8 cellular contexts compared by ENCODE assay signal in the genomic region with DNA sequence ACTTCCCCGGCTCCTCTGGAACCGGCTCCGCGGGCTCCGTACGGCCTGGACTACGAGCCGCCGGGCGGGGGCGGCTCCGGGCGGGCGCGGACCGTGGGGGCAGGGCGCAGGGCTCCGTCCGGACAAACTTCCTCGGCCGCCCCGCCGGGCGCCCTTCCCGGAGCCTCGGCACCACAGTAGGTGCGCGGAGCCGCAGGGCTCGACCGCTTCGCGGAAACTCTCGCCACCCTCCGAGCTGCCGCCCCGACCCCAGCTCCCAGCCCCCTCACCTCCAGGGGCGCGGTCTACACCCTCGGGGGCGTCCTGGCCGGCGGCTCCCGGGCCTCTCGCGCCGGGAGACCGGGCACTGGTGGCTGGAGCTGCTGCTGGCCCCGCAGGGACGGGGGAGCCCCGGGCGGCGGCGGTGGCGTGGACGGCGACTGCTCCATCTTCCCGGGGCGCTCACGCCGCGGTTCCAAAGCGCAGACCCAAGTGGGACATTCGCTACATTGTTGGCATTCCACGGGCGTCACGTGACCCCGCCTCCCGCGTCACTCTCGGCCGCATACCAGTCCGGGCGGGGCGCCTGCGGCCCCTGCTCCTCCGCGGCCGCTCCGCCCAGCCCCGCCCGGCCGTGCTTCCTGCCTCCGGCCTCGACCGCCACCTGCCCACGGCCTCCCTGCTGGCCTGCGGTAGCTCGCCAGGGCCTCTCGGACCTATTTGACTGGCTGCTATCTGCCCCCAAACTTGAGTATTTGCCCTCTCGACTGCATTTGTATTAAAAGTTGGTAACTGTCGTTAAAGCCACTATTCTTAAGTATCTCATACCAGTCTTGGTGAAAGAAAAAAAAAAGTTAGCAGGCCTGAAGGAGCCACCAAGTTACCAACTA. TPM values are rescaled to one million over a fixed set of nuclear protein-coding genes. Genes with fewer than 3 reads are reported as not detected.
DNase-seq lines count a peak whose midpoint lies in the region; ATAC-seq and TF ChIP-seq lines count a peak whose summit lies in the region.

A gene (minus strand): TSS at position 510 of the 869 bp plus-strand sequence. CDS start 15,560 bp downstream, outside the sequence.

- no peaks in the 10 kb centered on the region for H3K27me3 ChIP-seq in adrenal gland
- H3K27me3 ChIP-seq in tibial nerve, result no peaks in the 10 kb centered on the region

- peak within 1 kb of the TSS; percentile 85 to 100 (median 100) for H3K27ac ChIP-seq in adrenal gland
- H3K27ac ChIP-seq in tibial nerve, result peak within 1 kb of the TSS; percentile 99 to 100 (median 100)

- TF ChIP-seq POLR2A in adrenal gland (IDR thresholded peaks at IDR 0.05) (peak; percentile 96 to 98), tibial nerve (IDR thresholded peaks at IDR 0.05) (peak; percentile 96 to 98)

- peak in 5 of 6 experiments; percentile 15 to 34 (median 24) for TF ChIP-seq CTCF in adrenal gland (IDR thresholded peaks at IDR 0.05)
- TF ChIP-seq CTCF in omental fat pad (IDR thresholded peaks at IDR 0.05), result no peak
- TF ChIP-seq CTCF in tibial nerve (IDR thresholded peaks at IDR 0.05), result peak in 4 of 5 experiments; percentile 32 to 70 (median 56)

- H3K9me3 ChIP-seq in adrenal gland (replicated peaks in 1 of 3) (no peaks in the 10 kb centered on the region), tibial nerve (no peaks in the 10 kb centered on the region)

- WGBS in adrenal gland, 4 donors, result 0 to 1% (median 0%) methylated on average over 28 to 91 of the region's 92 CpGs
- WGBS in tibial nerve, 2 donors, result 0% methylated on average over 42 to 48 of the region's 92 CpGs

- H3K4me1 ChIP-seq in adrenal gland (replicated peaks in 1 of 2) (peaks cover 16 to 28% of the 10 kb centered on the region in 2 donors), tibial nerve (peaks cover 0 to 43% (median 12%) of the 10 kb centered on the region in 4 donors)

- intact Hi-C loops in adrenal gland (cut with DNase I) (no loop called here), Right ventricle myocardium superior (cut with DNase I) (loop anchor here (10.0 kb wide), 1 partner anchor 47 kb away; no protein-coding TSS in a partner anchor)

- TF ChIP-seq EP300 in tibial nerve (IDR thresholded peaks at IDR 0.05), result peak; percentile 69 to 98

- ATAC-seq in GM21360 (IDR thresholded peaks at IDR 0.05; ENCODE audit: unreplicated experiment), result peak; percentile 87
- peak; percentile 89 for ATAC-seq in SK-N-SH treated with all-trans-retinoic acid at 6 μM for 48 hours
- peak; percentile 96 for ATAC-seq in Right ventricle myocardium superior (ENCODE audit: poor library complexity)
- ATAC-seq in omental fat pad (ENCODE audit: low FRiP score), result peak; percentile 95

- DNase-seq in DMS 273 treated with DMSO at 0.1 percent for 48 hours (lab: John Stamatoyannopoulos, UW), result peak; percentile 16
- peak; percentile 69 for DNase-seq in HS-27A (ENCODE audit: low read depth)
- DNase-seq in adrenal gland, result peak; percentile 94 to 98 (median 98)
- peak; percentile 99 for DNase-seq in Right ventricle myocardium superior
- peak; percentile 95 for DNase-seq in omental fat pad (ENCODE audit: low spot score)
- DNase-seq in tibial nerve (ENCODE audit: low spot score in 2 of 2), result peak; percentile 96 to 97

- H3K4me3 ChIP-seq in adrenal gland (peak within 1 kb of the TSS; percentile 60 to 99 (median 90)), tibial nerve (peak within 1 kb of the TSS; percentile 82 to 97 (median 96))

- H3K36me3 ChIP-seq in adrenal gland (replicated peaks in 1 of 2) (no peaks in the 10 kb centered on the region), tibial nerve (no peaks in the 10 kb centered on the region)

TF ChIP-seq in SK-N-SH treated with all-trans-retinoic acid at 6 μM for 48 hours, 23 proteins besides CTCF, POLR2A, EP300 and RAD21:
- TF ChIP-seq, protein P1, sequence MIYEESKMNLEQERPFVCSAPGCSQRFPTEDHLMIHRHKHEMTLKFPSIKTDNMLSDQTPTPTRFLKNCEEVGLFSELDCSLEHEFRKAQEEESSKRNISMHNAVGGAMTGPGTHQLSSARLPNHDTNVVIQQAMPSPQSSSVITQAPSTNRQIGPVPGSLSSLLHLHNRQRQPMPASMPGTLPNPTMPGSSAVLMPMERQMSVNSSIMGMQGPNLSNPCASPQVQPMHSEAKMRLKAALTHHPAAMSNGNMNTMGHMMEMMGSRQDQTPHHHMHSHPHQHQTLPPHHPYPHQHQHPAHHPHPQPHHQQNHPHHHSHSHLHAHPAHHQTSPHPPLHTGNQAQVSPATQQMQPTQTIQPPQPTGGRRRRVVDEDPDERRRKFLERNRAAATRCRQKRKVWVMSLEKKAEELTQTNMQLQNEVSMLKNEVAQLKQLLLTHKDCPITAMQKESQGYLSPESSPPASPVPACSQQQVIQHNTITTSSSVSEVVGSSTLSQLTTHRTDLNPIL (CRISPR knock-in tag; IDR thresholded peaks at IDR 0.05; ENCODE audit: low read depth), result no peak
- no peak for TF ChIP-seq BACH2 (CRISPR knock-in tag; IDR thresholded peaks at IDR 0.05; ENCODE audit: borderline replicate concordance)
- TF ChIP-seq ZFP3 (CRISPR knock-in tag; IDR thresholded peaks at IDR 0.05), result 0 out of 2 replicates have a peak, but pooled peaks have one; percentile 37

RNA-seq across cellular contexts. Expression of the gene that starts here (rescaled TPM):
- total RNA-seq in adrenal gland (10 to 100 TPM; 20.8 to 35.6 (median 28.0) TPM), Right ventricle myocardium superior (22.5 TPM), omental fat pad (10 to 100 TPM; 27.6 to 48.0 (median 36.4) TPM), tibial nerve (10 to 100 TPM; 40.2 to 49.4 (median 42.3) TPM)
- 10 to 100 TPM in 2 of 3 donors, 1 to 10 TPM in 1; 9.8 to 10.5 (median 10.2) TPM for polyA plus RNA-seq in adrenal gland

Comparison
In these comparisons a context has a peak if more than half of its experiments do, and no peak if none do; other contexts are left out.
1. Peak in every context shown above with its lines: DNase-seq, ATAC-seq, H3K4me3 ChIP-seq and H3K27ac ChIP-seq.
2. DNase-seq: peak in every context shown above with its lines; median percentile 99 in Right ventricle myocardium superior; 98 in adrenal gland; 96 in tibial nerve; 95 in omental fat pad; 69 in HS-27A; 16 in DMS 273 treated with DMSO at 0.1 percent for 48 hours.
3. CTCF ChIP-seq: peak in adrenal gland (5 of 6) and tibial nerve (4 of 5); none in omental fat pad (0 of 3).